Comparison of ENCODE assay signal across 22 cellular contexts in the genomic region with DNA sequence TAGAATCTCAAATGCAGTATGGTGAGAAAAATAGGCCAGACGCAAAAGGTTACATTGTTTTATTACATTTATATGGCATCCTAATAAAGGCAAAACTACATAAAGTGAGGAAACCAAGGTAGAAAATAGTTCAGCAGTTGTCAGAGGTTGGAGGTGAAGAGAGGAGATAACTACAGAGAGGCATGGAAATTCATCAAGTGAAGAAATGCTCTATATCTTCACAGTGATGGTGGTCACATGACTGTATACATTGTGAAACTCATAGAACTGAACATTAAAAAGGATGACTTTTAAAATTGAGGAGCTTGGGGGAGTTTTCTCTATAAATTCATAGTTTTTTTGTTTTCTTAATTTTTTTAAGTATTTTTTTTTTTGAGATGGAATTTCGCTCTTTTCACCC. TPM values are rescaled to one million over a fixed set of nuclear protein-coding genes. Genes with fewer than 3 reads are reported as not detected.
"Had no signal": no experiment of that assay in that cellular context is flagged by ENCODE, and none has a peak within 500 bp of the region (broad histone marks: within the 10 kb centered on the region; RNA-seq: fewer than 3 reads in every experiment).

No MANE protein-coding gene starts in this region.

- H3K27ac Mint-ChIP-seq: activated CD8-positive, alpha-beta T cell treated with anti-CD3 and anti-CD28 coated beads, Interleukin-2, amount 10 ng/mL, durations not matched to agents 7 days and 5 days; activated naive CD4-positive, alpha-beta T cell treated with anti-CD3 and anti-CD28 coated beads, Interleukin-2, amount 50 U/mL, for 24 hours; activated T-cell treated with anti-CD3 and anti-CD28 coated beads, Interleukin-2, amount 50 U/mL, for 24 hours; activated T-helper 1 cell treated with anti-CD3 and anti-CD28 coated beads, Interleukin-12 subunit alpha, Interleukin-12 subunit beta, Interleukin-2, Interleukin-4 antibody, amounts not matched to agents 30 ng/mL and 10 ng/mL and 1 ng/mL, durations not matched to agents 14 hours and 24 hours and 36 hours; IgD-negative memory B cell; T-helper 1 cell treated with Interleukin-12 subunit alpha and Interleukin-12 subunit beta and Interleukin-4 antibody, amounts not matched to agents 30 μg/mL and 1 μg/mL, for 36 hours had no signal

- DNase-seq: activated CD4-positive, alpha-beta T cell treated with anti-CD3 and anti-CD28 coated beads for 4 hours; activated CD4-positive, alpha-beta T cell treated with anti-CD3 and anti-CD28 coated beads, Interleukin-2, amount 50 U/mL, for 4 hours; activated CD8-positive, alpha-beta memory T cell treated with anti-CD3 and anti-CD28 coated beads, Interleukin-2, amount 50 U/mL, for 48 hours; activated CD8-positive, alpha-beta T cell treated with anti-CD3 and anti-CD28 coated beads, Interleukin-2, amount 10 ng/mL, durations not matched to agents 7 days and 5 days; activated effector memory CD4-positive, alpha-beta T cell treated with Interleukin-2 at 50 U/mL for 16 hours; activated naive CD4-positive, alpha-beta T cell; activated T-cell treated with anti-CD3 and anti-CD28 coated beads, Interleukin-2, amount 50 U/mL, for 24 hours; aorta; MG63; NCI-H1048; NCI-H146; NCI-H1930; NCI-H345; NCI-H510A treated with DMSO at 0.1 percent for 48 hours; NCI-H69; SHP77 treated with DMSO at 0.1 percent for 48 hours had no signal

- H3K27me3 Mint-ChIP-seq: activated naive CD4-positive, alpha-beta T cell treated with anti-CD3 and anti-CD28 coated beads, Interleukin-2, amount 50 U/mL, for 24 hours had no signal

- H3K36me3 ChIP-seq: MG63 had no signal

- H3K9me3 Mint-ChIP-seq: activated naive CD4-positive, alpha-beta T cell treated with anti-CD3 and anti-CD28 coated beads, Interleukin-2, amount 50 U/mL, for 24 hours; activated T-cell treated with anti-CD3 and anti-CD28 coated beads, Interleukin-2, amount 50 U/mL, for 24 hours; activated T-helper 1 cell treated with anti-CD3 and anti-CD28 coated beads, Interleukin-12 subunit alpha, Interleukin-12 subunit beta, Interleukin-2, Interleukin-4 antibody, amounts not matched to agents 30 ng/mL and 10 ng/mL and 1 ng/mL, durations not matched to agents 14 hours and 24 hours and 36 hours; central memory CD8-positive, alpha-beta T cell; IgD-negative memory B cell; T-helper 1 cell treated with Interleukin-12 subunit alpha and Interleukin-12 subunit beta and Interleukin-4 antibody, amounts not matched to agents 30 μg/mL and 1 μg/mL, for 36 hours had no signal

- H3K4me3 Mint-ChIP-seq: activated CD8-positive, alpha-beta T cell treated with anti-CD3 and anti-CD28 coated beads, Interleukin-2, amount 10 ng/mL, durations not matched to agents 7 days and 5 days; activated naive CD4-positive, alpha-beta T cell treated with anti-CD3 and anti-CD28 coated beads, Interleukin-2, amount 50 U/mL, for 24 hours; activated T-cell treated with anti-CD3 and anti-CD28 coated beads, Interleukin-2, amount 50 U/mL, for 24 hours; activated T-helper 1 cell treated with anti-CD3 and anti-CD28 coated beads, Interleukin-12 subunit alpha, Interleukin-12 subunit beta, Interleukin-2, Interleukin-4 antibody, amounts not matched to agents 30 ng/mL and 10 ng/mL and 1 ng/mL, durations not matched to agents 14 hours and 24 hours and 36 hours; central memory CD8-positive, alpha-beta T cell; IgD-negative memory B cell; T-helper 1 cell treated with Interleukin-12 subunit alpha and Interleukin-12 subunit beta and Interleukin-4 antibody, amounts not matched to agents 30 μg/mL and 1 μg/mL, for 36 hours had no signal

- H3K9me3 ChIP-seq: MG63 had no signal

- H3K9ac ChIP-seq: KMS-11 had no signal

- H3K27ac ChIP-seq: KMS-11 had no signal

- H3K27me3 ChIP-seq: MG63 had no signal

- H3K4me3 ChIP-seq: MG63 had no signal

- H3K36me3 Mint-ChIP-seq: activated naive CD4-positive, alpha-beta T cell treated with anti-CD3 and anti-CD28 coated beads, Interleukin-2, amount 50 U/mL, for 24 hours had no signal

- ATAC-seq: activated CD8-positive, alpha-beta T cell treated with anti-CD3 and anti-CD28 coated beads, Interleukin-2, amount 10 ng/mL, durations not matched to agents 7 days and 5 days had no signal

- H3K4me2 ChIP-seq: KMS-11 had no signal

- H3K4me1 Mint-ChIP-seq: activated naive CD4-positive, alpha-beta T cell treated with anti-CD3 and anti-CD28 coated beads, Interleukin-2, amount 50 U/mL, for 24 hours; central memory CD8-positive, alpha-beta T cell had no signal

RNA-seq across cellular contexts. Expression of gene LGR4, which starts 14.4 kb away (rescaled TPM):
- total RNA-seq: activated T-helper 1 cell treated with anti-CD3 and anti-CD28 coated beads, Interleukin-12 subunit alpha, Interleukin-12 subunit beta, Interleukin-2, Interleukin-4 antibody, amounts not matched to agents 30 ng/mL and 10 ng/mL and 1 ng/mL, durations not matched to agents 14 hours and 24 hours and 36 hours had no signal
